17 cellular contexts compared by ENCODE assay signal in genomic region chr6:17610835-17611234, GRCh38.
"Had no signal": no experiment of that assay in that cellular context is flagged by ENCODE, and none has a peak within 500 bp of the region (broad histone marks: within the 10 kb centered on the region; RNA-seq: fewer than 3 reads in every experiment).

No MANE protein-coding gene starts in this region.

- H3K9me3 ChIP-seq: esophagus squamous epithelium, psoas muscle, upper lobe of left lung had no signal

- H3K27me3 Mint-ChIP-seq: activated B cell treated with CpG ODN at 0.5 μM for 24 hours; activated CD4-positive, alpha-beta T cell treated with anti-CD3 and anti-CD28 coated beads, Interleukin-2, amount 10 ng/mL, durations not matched to agents 24 days and 14 days; activated naive CD8-positive, alpha-beta T cell treated with anti-CD3 and anti-CD28 coated beads, Interleukin-2, amount 50 U/mL, for 24 hours had no signal

- H3K27ac Mint-ChIP-seq: activated B cell treated with CpG ODN at 0.5 μM for 24 hours; activated CD4-positive, alpha-beta T cell treated with anti-CD3 and anti-CD28 coated beads, Interleukin-2, amount 10 ng/mL, durations not matched to agents 24 days and 14 days; activated naive CD8-positive, alpha-beta T cell treated with anti-CD3 and anti-CD28 coated beads, Interleukin-2, amount 50 U/mL, for 24 hours; T-helper 1 cell treated with Interleukin-12 subunit alpha and Interleukin-12 subunit beta and Interleukin-4 antibody, amounts not matched to agents 30 μg/mL and 1 μg/mL, for 36 hours had no signal

- H3K9me3 Mint-ChIP-seq: activated B cell treated with CpG ODN at 0.5 μM for 24 hours; activated CD4-positive, alpha-beta T cell treated with anti-CD3 and anti-CD28 coated beads, Interleukin-2, amount 10 ng/mL, durations not matched to agents 24 days and 14 days; activated naive CD8-positive, alpha-beta T cell treated with anti-CD3 and anti-CD28 coated beads, Interleukin-2, amount 50 U/mL, for 24 hours; T-helper 1 cell treated with Interleukin-12 subunit alpha and Interleukin-12 subunit beta and Interleukin-4 antibody, amounts not matched to agents 30 μg/mL and 1 μg/mL, for 36 hours had no signal

- ATAC-seq: activated naive CD8-positive, alpha-beta T cell treated with anti-CD3 and anti-CD28 coated beads, Interleukin-2, amount 50 U/mL, for 24 hours; psoas muscle; SK-N-SH treated with all-trans-retinoic acid at 6 μM for 48 hours had no signal

- H3K27me3 ChIP-seq: esophagus squamous epithelium, upper lobe of left lung had no signal

- FAIRE-seq: astrocyte, colon had no signal

- H3K4me1 Mint-ChIP-seq: activated B cell treated with CpG ODN at 0.5 μM for 24 hours; activated CD4-positive, alpha-beta T cell treated with anti-CD3 and anti-CD28 coated beads, Interleukin-2, amount 10 ng/mL, durations not matched to agents 24 days and 14 days; activated naive CD8-positive, alpha-beta T cell treated with anti-CD3 and anti-CD28 coated beads, Interleukin-2, amount 50 U/mL, for 24 hours had no signal

- H3K4me3 ChIP-seq: esophagus squamous epithelium, psoas muscle, upper lobe of left lung had no signal

- DNase-seq: activated B cell treated with CpG ODN at 0.5 μM for 24 hours; activated CD4-positive, alpha-beta T cell treated with anti-CD3 and anti-CD28 coated beads, Interleukin-2, amount 10 ng/mL, durations not matched to agents 24 days and 14 days; activated gamma-delta T cell; activated naive CD8-positive, alpha-beta T cell treated with anti-CD3 and anti-CD28 coated beads, Interleukin-2, amount 50 U/mL, for 24 hours; esophagus squamous epithelium; foreskin fibroblast; head of caudate nucleus; islet precursor cell; occipital lobe; psoas muscle; stimulated activated CD4-positive, alpha-beta T cell treated with anti-CD3 and anti-CD28 coated beads, Interleukin-2, amount 100 ng/mL, for 48 hours; stimulated activated naive CD4-positive, alpha-beta T cell treated with Interleukin-2 at 50 U/mL for 16 hours; upper lobe of left lung had no signal

- H3K4me3 Mint-ChIP-seq: activated B cell treated with CpG ODN at 0.5 μM for 24 hours; activated CD4-positive, alpha-beta T cell treated with anti-CD3 and anti-CD28 coated beads, Interleukin-2, amount 10 ng/mL, durations not matched to agents 24 days and 14 days; activated naive CD8-positive, alpha-beta T cell treated with anti-CD3 and anti-CD28 coated beads, Interleukin-2, amount 50 U/mL, for 24 hours; T-helper 1 cell treated with Interleukin-12 subunit alpha and Interleukin-12 subunit beta and Interleukin-4 antibody, amounts not matched to agents 30 μg/mL and 1 μg/mL, for 36 hours had no signal

- H3K27ac ChIP-seq: esophagus squamous epithelium, psoas muscle, upper lobe of left lung had no signal

- H3K4me1 ChIP-seq: esophagus squamous epithelium, psoas muscle, upper lobe of left lung had no signal
